ENCODE assay signal across 8 cellular contexts in genomic region chr6:121436966-121437756, GRCh38. TPM values are rescaled to one million over a fixed set of nuclear protein-coding genes. Genes with fewer than 3 reads are reported as not detected.
DNase-seq lines count a peak whose midpoint lies in the region; ATAC-seq, FAIRE-seq and TF ChIP-seq lines count a peak whose summit lies in the region.

No MANE protein-coding gene starts in this region.

- no peak overlapping the region for H3T11ph ChIP-seq in H9 (ENCODE audit: low read length)

- no peak overlapping the region for H2BK15ac ChIP-seq in H9 (ENCODE audit: low read depth, low read length)

- TF ChIP-seq CTCF in H9 (conservative IDR thresholded peaks at IDR 0.05) (no peak), WERI-Rb-1 (IDR thresholded peaks at IDR 0.05; ENCODE audit: low read depth, low read length) (no peak), endothelial cell of umbilical vein (IDR thresholded peaks at IDR 0.05; ENCODE audit: extremely low read depth in 1 of 2, insufficient read depth in 1 of 2, low read depth in 1 of 2, low read length in 2 of 2) (no peak), mesothelial cell of epicardium (IDR thresholded peaks at IDR 0.05; ENCODE audit: unreplicated experiment) (no peak)

- H3K79me1 ChIP-seq in H9 (ENCODE audit: insufficient read depth, low read depth, low read length, poor library complexity, severe bottlenecking): no peaks in the 10 kb centered on the region

- no peak overlapping the region for H2BK20ac ChIP-seq in H9 (ENCODE audit: low read depth, low read length, poor library complexity, severe bottlenecking)

- peaks cover 46% of the 10 kb centered on the region for H3K79me2 ChIP-seq in H9 (ENCODE audit: insufficient read depth, low read length)
- H3K79me2 ChIP-seq in endothelial cell of umbilical vein (ENCODE audit: control insufficient read depth, insufficient read depth, low read length): peaks cover 70% of the 10 kb centered on the region

- H3K27me3 Mint-ChIP-seq in H9 (ENCODE audit: low read depth) (no peaks in the 10 kb centered on the region), mesothelial cell of epicardium (ENCODE audit: low read depth) (no peaks in the 10 kb centered on the region)

- FAIRE-seq in endothelial cell of umbilical vein (lab: Jason Lieb, UNC): peak; percentile 37

- H3K27me3 ChIP-seq in H9 (ENCODE audit: insufficient read depth, low read length) (no peaks in the 10 kb centered on the region), WERI-Rb-1 (ENCODE audit: insufficient read depth, low read depth, severe bottlenecking) (no peaks in the 10 kb centered on the region), endothelial cell of umbilical vein (ENCODE audit: control insufficient read depth in 2 of 2, insufficient read depth in 2 of 2, low read length in 2 of 2) (no peaks in the 10 kb centered on the region), thymus (ENCODE audit: control insufficient read depth, insufficient read depth) (peaks cover 19% of the 10 kb centered on the region)

- H3K4me1 ChIP-seq in H9 (ENCODE audit: insufficient read depth, low read length) (peaks cover 4% of the 10 kb centered on the region; the same call in 1 of the 2 replicates), endothelial cell of umbilical vein (ENCODE audit: control insufficient read depth, extremely low read depth, insufficient read depth, low read length) (peaks cover 31% of the 10 kb centered on the region), thymus (ENCODE audit: control insufficient read depth, insufficient read depth, low read length) (peaks cover 2% of the 10 kb centered on the region)

- peak overlapping the region; percentile 94 for H3K18ac ChIP-seq in H9 (ENCODE audit: insufficient read length, low read depth, low read length)

- H3K14ac ChIP-seq in H9 (ENCODE audit: insufficient read depth, low read length): peak overlapping the region; percentile 62

- no peaks in the 10 kb centered on the region for H3K36me3 ChIP-seq in WERI-Rb-1
- no peaks in the 10 kb centered on the region for H3K36me3 ChIP-seq in endothelial cell of umbilical vein (ENCODE audit: control insufficient read depth in 2 of 2, extremely low read depth in 1 of 2, insufficient read depth in 2 of 2, low read length in 2 of 2)
- H3K36me3 ChIP-seq in thymus (ENCODE audit: control insufficient read depth, insufficient read depth): no peaks in the 10 kb centered on the region

- dilution Hi-C loops in endothelial cell of umbilical vein (cut with MboI; ENCODE audit: extremely low pct_ligation_motif_present, low sequenced_read_pairs): loop anchor here (10.0 kb wide), 1 partner anchor 228 kb away; no protein-coding TSS in a partner anchor

- H3K4me1 Mint-ChIP-seq in H9 (peaks cover 48 to 55% of the 10 kb centered on the region in 2 experiments), mesothelial cell of epicardium (peaks cover 34% of the 10 kb centered on the region)

- H3K9me1 ChIP-seq in endothelial cell of umbilical vein (replicated peaks; ENCODE audit: control insufficient read depth, extremely low read depth, insufficient read depth, low read length): no peaks in the 10 kb centered on the region

- H3K27ac Mint-ChIP-seq in H9: peak overlapping the region; percentile 96 to 100 (median 99)
- peak overlapping the region; percentile 94 for H3K27ac Mint-ChIP-seq in mesothelial cell of epicardium

- no peak overlapping the region for H4K91ac ChIP-seq in H9 (ENCODE audit: insufficient read length, low read depth, low read length)

- H3K9ac ChIP-seq in H9 (ENCODE audit: extremely low read depth, insufficient read length, low read length): peak overlapping the region; percentile 96
- H3K9ac ChIP-seq in endothelial cell of umbilical vein (replicated peaks; ENCODE audit: extremely low read depth, insufficient read depth, low read length): peak overlapping the region; percentile 99

- no peak overlapping the region for H4K8ac ChIP-seq in H9 (replicated peaks; ENCODE audit: insufficient read length, low read depth, low read length)

- H3K23me2 ChIP-seq in H9 (ENCODE audit: insufficient read length, low read depth, low read length, poor library complexity, severe bottlenecking): no peaks in the 10 kb centered on the region

- BruUV-seq in endothelial cell of umbilical vein (replicated peaks; lab: Mats Ljungman, UMichigan): no TSS peak

- peak overlapping the region; percentile 11 for H4K5ac ChIP-seq in H9 (ENCODE audit: insufficient read length, low read depth, low read length)

- peak overlapping the region; percentile 92 for H3K4me2 ChIP-seq in H9 (ENCODE audit: insufficient read depth, insufficient read length, low read length)
- peak overlapping the region; percentile 99 for H3K4me2 ChIP-seq in endothelial cell of umbilical vein (ENCODE audit: insufficient read depth, low read length)

- H2BK12ac ChIP-seq in H9 (ENCODE audit: insufficient read length, low read depth, low read length): peak overlapping the region; percentile 90

- H3K27ac ChIP-seq in H9 (ENCODE audit: insufficient read length, low read depth, low read length) (peak overlapping the region; percentile 79), WERI-Rb-1 (no peak overlapping the region), endothelial cell of umbilical vein (ENCODE audit: insufficient read depth, low read depth, low read length) (peak overlapping the region; percentile 99), thymus (ENCODE audit: low read depth) (peak overlapping the region; percentile 82)

- no peak overlapping the region for H2AFZ ChIP-seq in H9 (ENCODE audit: low read length)
- no peak overlapping the region for H2AFZ ChIP-seq in endothelial cell of umbilical vein (ENCODE audit: low read depth, low read length)

- H4K20me1 ChIP-seq in H9 (ENCODE audit: control insufficient read depth, insufficient read depth, insufficient read length): no peaks in the 10 kb centered on the region
- H4K20me1 ChIP-seq in endothelial cell of umbilical vein (replicated peaks; ENCODE audit: control insufficient read depth, extremely low read depth, insufficient read depth, low read length): no peaks in the 10 kb centered on the region

- peak overlapping the region; percentile 83 to 94 for H3K4me3 Mint-ChIP-seq in H9
- peak overlapping the region; percentile 85 for H3K4me3 Mint-ChIP-seq in mesothelial cell of epicardium

- DNase-seq in H9 (no peak), WERI-Rb-1 (no peak), endothelial cell of umbilical vein (ENCODE audit: low read depth, low spot score) (peak; percentile 82), mesothelial cell of epicardium (ENCODE audit: low spot score in 2 of 2, unreplicated experiment in 2 of 2) (peak; percentile 29 to 51), Ammon's horn (ENCODE audit: low spot score) (no peak)

- H3K56ac ChIP-seq in H9 (ENCODE audit: insufficient read length, low read depth, low read length): peak overlapping the region; percentile 47

- H3K4me3 ChIP-seq in WERI-Rb-1 (ENCODE audit: low read depth, low read length) (peak overlapping the region; percentile 21), endothelial cell of umbilical vein (replicated peaks in 1 of 3; ENCODE audit: insufficient read depth in 1 of 3, low read depth in 1 of 3, low read length in 3 of 3) (peak overlapping the region; percentile 94 to 100 (median 100)), thymus (ENCODE audit: low read length) (peak overlapping the region; percentile 42)

- no peak overlapping the region; the same call in 1 of the 2 replicates for H3K4ac ChIP-seq in H9 (ENCODE audit: low read depth, low read length)

- H2AK5ac ChIP-seq in H9 (ENCODE audit: insufficient read length, low read length): no peak overlapping the region

- no peak overlapping the region for H3K23ac ChIP-seq in H9 (ENCODE audit: insufficient read length, low read depth, low read length)

- peaks cover 30 to 36% (median 32%) of the 10 kb centered on the region in 3 experiments for H3K36me3 Mint-ChIP-seq in H9 (ENCODE audit: insufficient read depth in 1 of 3, low read depth in 3 of 3)
- H3K36me3 Mint-ChIP-seq in mesothelial cell of epicardium: no peaks in the 10 kb centered on the region

- peak overlapping the region; percentile 9 for H2BK5ac ChIP-seq in H9 (ENCODE audit: insufficient read length, low read length)

- no peak overlapping the region for H2BK120ac ChIP-seq in H9 (ENCODE audit: low read depth, low read length, poor library complexity, severe bottlenecking)

- POLR2A ChIA-PET in endothelial cell of umbilical vein (lab: Charles Lee): interaction anchor here (0.6 to 4.6 kb wide), 7 partner anchors 78 to 414 kb away, joined by 3 to 94 read pairs (median 5); no protein-coding TSS in a partner anchor

- no CpG with 5 or more reads among the region's 41 CpGs for WGBS in H9 (ENCODE audit: extremely low coverage, insufficient read length, low lambda C conversion rate)
- 2% methylated on average over 41 of the region's 41 CpGs for WGBS in thymus

- intact Hi-C loops in endothelial cell of umbilical vein (cut with micrococcal nuclease): loop anchor here (1.0 to 10.0 kb wide), 8 partner anchors 46 to 1098 kb away; partner anchors contain the start of genes HSF2, SERINC1 and TBC1D32

- no peaks in the 10 kb centered on the region for H3K9me3 ChIP-seq in H9 (ENCODE audit: control insufficient read depth, low read depth, low read length)
- no peaks in the 10 kb centered on the region for H3K9me3 ChIP-seq in WERI-Rb-1 (ENCODE audit: severe bottlenecking)
- no peaks in the 10 kb centered on the region for H3K9me3 ChIP-seq in endothelial cell of umbilical vein (replicated peaks; ENCODE audit: control insufficient read depth, insufficient read depth, low read length)
- H3K9me3 ChIP-seq in thymus (ENCODE audit: control insufficient read depth): no peaks in the 10 kb centered on the region

- peaks cover 2 to 3% of the 10 kb centered on the region in 2 experiments; a peak in 2 of 5 replicates for H3K9me3 Mint-ChIP-seq in H9
- H3K9me3 Mint-ChIP-seq in mesothelial cell of epicardium: no peaks in the 10 kb centered on the region

- ATAC-seq in HG03280 (IDR thresholded peaks at IDR 0.05; ENCODE audit: unreplicated experiment) (no peak), GM21786 (IDR thresholded peaks at IDR 0.05; ENCODE audit: unreplicated experiment) (no peak)

- peak; percentile 60 for TF ChIP-seq POLR2A in endothelial cell of umbilical vein (IDR thresholded peaks at IDR 0.05; ENCODE audit: low read depth, low read length)

- CTCF ChIA-PET in endothelial cell of umbilical vein (lab: Charles Lee): interaction anchor here (0.9 to 6.3 kb wide), 10 partner anchors 14 to 747 kb away, joined by 3 to 85 read pairs (median 5); no protein-coding TSS in a partner anchor

TF ChIP-seq in endothelial cell of umbilical vein, 7 proteins besides CTCF, POLR2A, EP300 and RAD21 (continues in another document):
- TF ChIP-seq FOS (IDR thresholded peaks at IDR 0.05; ENCODE audit: borderline replicate concordance, insufficient read depth, low read length): peak; percentile 38

RNA-seq across cellular contexts. Expression of gene GJA1, which starts 1.7 kb away (rescaled TPM):
- total RNA-seq in H9 (2021): 528 and 530 TPM in 2 replicates
- total RNA-seq in endothelial cell of umbilical vein: 235 and 288 TPM in 2 replicates
- polyA plus RNA-seq in endothelial cell of umbilical vein: 155 and 185 TPM in 2 replicates
- polyA plus RNA-seq in endothelial cell of umbilical vein (2011; cell fraction: cytosol; rRNA removed): 164 and 180 TPM in 2 replicates
- polyA plus RNA-seq in endothelial cell of umbilical vein (2011; cell fraction: nucleus; rRNA removed): 150 and 213 TPM in 2 replicates
- 411 and 451 TPM in 2 replicates for polyA plus RNA-seq in endothelial cell of umbilical vein (2012)
- 426 and 450 TPM in 2 replicates for polyA minus RNA-seq in endothelial cell of umbilical vein
- polyA minus RNA-seq in endothelial cell of umbilical vein (2011; cell fraction: cytosol; rRNA and poly(A)+ RNA removed): not detected
- polyA minus RNA-seq in endothelial cell of umbilical vein (2011; cell fraction: nucleus; rRNA and poly(A)+ RNA removed): 173 and 254 TPM in 2 replicates
- total RNA-seq in mesothelial cell of epicardium: 125 to 140 TPM (median 136 TPM) in 3 replicates
- 43.7 TPM for polyA plus RNA-seq in thymus

Comparison
In these comparisons a context has a peak if more than half of its experiments do, and no peak if none do; other contexts are left out.
1. DNase-seq: peak in endothelial cell of umbilical vein (single experiment) and mesothelial cell of epicardium (2 of 2); none in H9 (single experiment), WERI-Rb-1 (single experiment) and Ammon's horn (single experiment).
2. H3K4me3 ChIP-seq: peak in every context shown above with its lines; median percentile 100 in endothelial cell of umbilical vein; 42 in thymus; 21 in WERI-Rb-1.